In the genomic region with DNA sequence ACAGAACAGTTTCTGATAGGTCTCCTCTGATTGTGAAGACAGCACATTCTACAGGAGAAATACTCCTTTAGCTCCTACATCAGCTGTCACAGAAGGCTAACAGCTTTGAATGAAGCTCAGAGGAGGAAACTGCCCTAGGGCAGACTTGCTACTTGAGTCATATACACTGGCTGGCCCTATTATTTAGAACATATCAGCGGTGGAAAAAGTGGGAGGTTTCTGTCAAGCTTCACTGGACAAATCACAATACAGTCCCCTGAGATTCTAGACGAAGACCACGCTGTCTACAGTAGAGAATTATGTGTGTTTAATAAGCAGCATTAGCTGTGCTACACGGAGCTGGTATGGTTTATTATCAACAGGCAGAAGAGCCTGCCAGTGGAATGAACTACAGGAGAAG, we compare ENCODE assay signal across 24 cellular contexts.
DNase-seq lines count a peak whose midpoint lies in the region; ATAC-seq and TF ChIP-seq lines count a peak whose summit lies in the region.
"Had no signal": no experiment of that assay in that cellular context is flagged by ENCODE, and none has a peak within 500 bp of the region (broad histone marks: within the 10 kb centered on the region; RNA-seq: fewer than 3 reads in every experiment).

No MANE protein-coding gene starts in this region.

- ATAC-seq in GM18861 (IDR thresholded peaks at IDR 0.05; ENCODE audit: unreplicated experiment) = peak; percentile 70
- no peak for ATAC-seq in stimulated activated effector memory CD8-positive, alpha-beta T cell treated with anti-CD3 and anti-CD28 coated beads, Interleukin-12 subunit alpha, Interleukin-12 subunit beta, amount 100 ng/mL, for 72 hours
- ATAC-seq: activated CD8-positive, alpha-beta T cell treated with anti-CD3 and anti-CD28 coated beads for 36 hours; foreskin keratinocyte; HepG2; naive thymus-derived CD4-positive, alpha-beta T cell; Panc1; stimulated activated memory B cell treated with anti-CD40 and anti-IgM and Interleukin-4, amounts not matched to agents 10 μg/mL and 1 μg/mL and 100 μg/mL, for 72 hours; T-helper 17 cell had no signal

- H3K4me3 Mint-ChIP-seq in stimulated activated effector memory CD8-positive, alpha-beta T cell treated with anti-CD3 and anti-CD28 coated beads, Interleukin-12 subunit alpha, Interleukin-12 subunit beta, amount 100 ng/mL, for 72 hours = no peak overlapping the region
- no peak overlapping the region for H3K4me3 Mint-ChIP-seq in mesothelial cell of epicardium
- H3K4me3 Mint-ChIP-seq: activated CD8-positive, alpha-beta T cell treated with anti-CD3 and anti-CD28 coated beads for 36 hours; brain; naive thymus-derived CD4-positive, alpha-beta T cell; stimulated activated memory B cell treated with anti-CD40 and anti-IgM and Interleukin-4, amounts not matched to agents 10 μg/mL and 1 μg/mL and 100 μg/mL, for 72 hours; T-helper 17 cell had no signal

- H3K9me3 Mint-ChIP-seq in stimulated activated effector memory CD8-positive, alpha-beta T cell treated with anti-CD3 and anti-CD28 coated beads, Interleukin-12 subunit alpha, Interleukin-12 subunit beta, amount 100 ng/mL, for 72 hours = peaks cover 16% of the 10 kb centered on the region
- H3K9me3 Mint-ChIP-seq in mesothelial cell of epicardium = peaks cover 57% of the 10 kb centered on the region

- H3K27me3 Mint-ChIP-seq in mesothelial cell of epicardium (ENCODE audit: low read depth) = no peaks in the 10 kb centered on the region
- H3K27me3 Mint-ChIP-seq: activated CD8-positive, alpha-beta T cell treated with anti-CD3 and anti-CD28 coated beads for 36 hours; naive thymus-derived CD4-positive, alpha-beta T cell; stimulated activated memory B cell treated with anti-CD40 and anti-IgM and Interleukin-4, amounts not matched to agents 10 μg/mL and 1 μg/mL and 100 μg/mL, for 72 hours; T-helper 17 cell had no signal

- no peak for TF ChIP-seq CTCF in mesothelial cell of epicardium (IDR thresholded peaks at IDR 0.05; ENCODE audit: unreplicated experiment)

- H3K4me1 Mint-ChIP-seq in stimulated activated effector memory CD8-positive, alpha-beta T cell treated with anti-CD3 and anti-CD28 coated beads, Interleukin-12 subunit alpha, Interleukin-12 subunit beta, amount 100 ng/mL, for 72 hours = no peaks in the 10 kb centered on the region
- no peaks in the 10 kb centered on the region for H3K4me1 Mint-ChIP-seq in mesothelial cell of epicardium
- H3K4me1 Mint-ChIP-seq: brain; naive thymus-derived CD4-positive, alpha-beta T cell; stimulated activated memory B cell treated with anti-CD40 and anti-IgM and Interleukin-4, amounts not matched to agents 10 μg/mL and 1 μg/mL and 100 μg/mL, for 72 hours; T-helper 17 cell had no signal

- H3K36me3 Mint-ChIP-seq in stimulated activated effector memory CD8-positive, alpha-beta T cell treated with anti-CD3 and anti-CD28 coated beads, Interleukin-12 subunit alpha, Interleukin-12 subunit beta, amount 100 ng/mL, for 72 hours = no peaks in the 10 kb centered on the region
- peaks cover 46% of the 10 kb centered on the region for H3K36me3 Mint-ChIP-seq in mesothelial cell of epicardium
- H3K36me3 Mint-ChIP-seq: stimulated activated memory B cell treated with anti-CD40 and anti-IgM and Interleukin-4, amounts not matched to agents 10 μg/mL and 1 μg/mL and 100 μg/mL, for 72 hours had no signal

- DNase-seq in NCI-H1092 treated with DMSO at 0.1 percent for 48 hours (lab: John Stamatoyannopoulos, UW) (peak; percentile 34), NCI-H1092 (lab: John Stamatoyannopoulos, UW) (no peak), NCI-H226 (peak; percentile 12), foreskin melanocyte (peak; percentile 24), mesothelial cell of epicardium (ENCODE audit: low spot score in 2 of 2, unreplicated experiment in 2 of 2) (no peak), Ammon's horn (ENCODE audit: low spot score) (no peak)
- DNase-seq in stimulated activated effector memory CD8-positive, alpha-beta T cell treated with anti-CD3 and anti-CD28 coated beads, Interleukin-12 subunit alpha, Interleukin-12 subunit beta, amount 100 ng/mL, for 72 hours (ENCODE audit: low spot score in 2 of 2) = no peak
- DNase-seq: activated CD4-positive, alpha-beta T cell treated with anti-CD3 and anti-CD28 coated beads for 1 hour; activated CD8-positive, alpha-beta T cell treated with anti-CD3 and anti-CD28 coated beads for 36 hours; activated gamma-delta T cell treated with Interleukin-2 at 50 U/mL for 16 hours; activated T-cell treated with anti-CD3 and anti-CD28 coated beads for 4 hours; adrenal gland; DMS53; effector memory CD4-positive, alpha-beta T cell; left ventricle myocardium inferior; naive thymus-derived CD4-positive, alpha-beta T cell; stimulated activated CD4-positive, alpha-beta T cell treated with anti-CD3 and anti-CD28 coated beads, Interleukin-2, amount 100 ng/mL, for 48 hours; T-helper 17 cell had no signal

- H3K27ac Mint-ChIP-seq in stimulated activated effector memory CD8-positive, alpha-beta T cell treated with anti-CD3 and anti-CD28 coated beads, Interleukin-12 subunit alpha, Interleukin-12 subunit beta, amount 100 ng/mL, for 72 hours = no peak overlapping the region
- H3K27ac Mint-ChIP-seq in mesothelial cell of epicardium = no peak overlapping the region
- H3K27ac Mint-ChIP-seq: activated CD8-positive, alpha-beta T cell treated with anti-CD3 and anti-CD28 coated beads for 36 hours; naive thymus-derived CD4-positive, alpha-beta T cell; stimulated activated memory B cell treated with anti-CD40 and anti-IgM and Interleukin-4, amounts not matched to agents 10 μg/mL and 1 μg/mL and 100 μg/mL, for 72 hours; T-helper 17 cell had no signal

Comparison
In these comparisons a context has a peak if more than half of its experiments do, and no peak if none do; other contexts are left out.
1. DNase-seq: peak in NCI-H1092 treated with DMSO at 0.1 percent for 48 hours (single experiment), NCI-H226 (single experiment) and foreskin melanocyte (single experiment); none in NCI-H1092 (single experiment), stimulated activated effector memory CD8-positive, alpha-beta T cell treated with anti-CD3 and anti-CD28 coated beads, Interleukin-12 subunit alpha, Interleukin-12 subunit beta, amount 100 ng/mL, for 72 hours (0 of 2), mesothelial cell of epicardium (0 of 2) and Ammon's horn (single experiment).